ENCODE assay signal across 8 cellular contexts in the genomic region with DNA sequence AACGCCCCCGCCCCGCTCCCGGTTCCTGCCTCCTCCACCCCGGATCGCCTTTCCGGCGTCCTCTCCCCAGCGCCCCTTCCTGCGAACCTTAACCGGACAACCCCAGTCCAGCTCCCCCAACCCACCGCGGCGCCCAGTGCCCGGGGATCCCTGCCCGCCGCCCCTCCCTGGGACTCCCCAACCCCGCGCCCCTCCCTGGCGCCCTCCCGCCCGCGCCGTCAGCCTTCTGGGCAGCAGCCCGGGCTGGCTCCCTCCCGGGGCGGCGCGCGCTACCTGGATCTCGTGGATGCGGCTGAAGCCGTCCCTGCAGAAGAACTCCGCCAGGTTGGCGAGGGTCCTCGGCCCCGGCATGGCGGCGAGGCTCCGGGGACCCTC. TPM values are rescaled to one million over a fixed set of nuclear protein-coding genes. Genes with fewer than 3 reads are reported as not detected.
A peak's percentile ranks its signal among the peaks of the same experiment; 100 is the strongest.
DNase-seq lines count a peak whose midpoint lies in the region; ATAC-seq and TF ChIP-seq lines count a peak whose summit lies in the region.

No MANE protein-coding gene starts in this region.

- no peak for TF ChIP-seq POLR2A in lower leg skin (IDR thresholded peaks at IDR 0.05)

- H3K36me3 Mint-ChIP-seq in type B pancreatic cell, result peaks cover 4% of the 10 kb centered on the region

- WGBS in lower leg skin, 2 donors, result 1% methylated on average over 34 to 39 of the region's 40 CpGs

- H3K27me3 Mint-ChIP-seq in type B pancreatic cell, result peaks cover 48% of the 10 kb centered on the region

- no peaks in the 10 kb centered on the region for H3K36me3 ChIP-seq in brain microvascular endothelial cell (replicated peaks)

- in situ Hi-C loops in brain microvascular endothelial cell (cut with HindIII; ENCODE audit: low pct_ligation_motif_present, low sequenced_read_pairs) (no loop called here), GM13976 (cut with MboI; ENCODE audit: low sequenced_read_pairs, unreplicated experiment) (no loop called here)

- H3K4me1 Mint-ChIP-seq in type B pancreatic cell (ENCODE audit: unreplicated experiment), result peaks cover 16% of the 10 kb centered on the region

- DNase-seq in activated gamma-delta T cell (lab: John Stamatoyannopoulos, UW) (peak; percentile 9), activated gamma-delta T cell treated with Interleukin-2 at 50 U/mL for 16 hours (no peak), brain microvascular endothelial cell (no peak), lower leg skin (ENCODE audit: low spot score in 2 of 2) (peak in 1 of 2 donors; percentile 88), type B pancreatic cell (ENCODE audit: extremely low spot score, unreplicated experiment) (peak; percentile 78), GM13976 (ENCODE audit: low spot score) (no peak), cerebellar cortex (ENCODE audit: low spot score) (no peak)

- H3K4me3 ChIP-seq in brain microvascular endothelial cell (ENCODE audit: low read depth, low read length) (peak overlapping the region; percentile 70), lower leg skin (ENCODE audit: low read depth, poor library complexity, severe bottlenecking) (peak overlapping the region; percentile 53)

- no peaks in the 10 kb centered on the region for H3K27me3 ChIP-seq in brain microvascular endothelial cell (replicated peaks)

- no peak for ATAC-seq in HG03280 (IDR thresholded peaks at IDR 0.05; ENCODE audit: unreplicated experiment)

- peaks cover 8% of the 10 kb centered on the region for H3K9me3 Mint-ChIP-seq in type B pancreatic cell

- H3K27ac ChIP-seq in brain microvascular endothelial cell, result no peak overlapping the region

- no peak for TF ChIP-seq CTCF in brain microvascular endothelial cell (IDR thresholded peaks at IDR 0.05; ENCODE audit: low read depth, low read length, missing control alignments)
- TF ChIP-seq CTCF in lower leg skin (IDR thresholded peaks at IDR 0.05), result no peak
- no peak for TF ChIP-seq CTCF in type B pancreatic cell (conservative IDR thresholded peaks at IDR 0.05)
- TF ChIP-seq CTCF in GM13976 (IDR thresholded peaks at IDR 0.05; ENCODE audit: borderline replicate concordance, control extremely low read depth, extremely low read depth, insufficient read depth, missing control alignments), result no peak

- H3K4me3 Mint-ChIP-seq in type B pancreatic cell, result peak overlapping the region; percentile 87

- intact Hi-C loops in lower leg skin (cut with DNase I; ENCODE audit: low total_unique reads), result loop anchor here (10.0 kb wide), 1 partner anchor 895 kb away; no protein-coding TSS in a partner anchor

- H3K27ac Mint-ChIP-seq in type B pancreatic cell, result no peak overlapping the region

RNA-seq across cellular contexts. Expression of gene CYP27C1, which starts 0.4 kb away (rescaled TPM):
- total RNA-seq in lower leg skin (1 to 10 TPM; 2.4 to 3.5 (median 2.7) TPM), type B pancreatic cell (ENCODE audit: low replicate concordance) (0.62 and 5.1 TPM in 2 replicates)

Comparison
In these comparisons a context has a peak if more than half of its experiments do, and no peak if none do; other contexts are left out.
1. DNase-seq: peak in activated gamma-delta T cell (single experiment) and type B pancreatic cell (single experiment); none in activated gamma-delta T cell treated with Interleukin-2 at 50 U/mL for 16 hours (single experiment), brain microvascular endothelial cell (single experiment), GM13976 (single experiment) and cerebellar cortex (single experiment).